ENCODE assay signal across 23 cellular contexts in the genomic region with DNA sequence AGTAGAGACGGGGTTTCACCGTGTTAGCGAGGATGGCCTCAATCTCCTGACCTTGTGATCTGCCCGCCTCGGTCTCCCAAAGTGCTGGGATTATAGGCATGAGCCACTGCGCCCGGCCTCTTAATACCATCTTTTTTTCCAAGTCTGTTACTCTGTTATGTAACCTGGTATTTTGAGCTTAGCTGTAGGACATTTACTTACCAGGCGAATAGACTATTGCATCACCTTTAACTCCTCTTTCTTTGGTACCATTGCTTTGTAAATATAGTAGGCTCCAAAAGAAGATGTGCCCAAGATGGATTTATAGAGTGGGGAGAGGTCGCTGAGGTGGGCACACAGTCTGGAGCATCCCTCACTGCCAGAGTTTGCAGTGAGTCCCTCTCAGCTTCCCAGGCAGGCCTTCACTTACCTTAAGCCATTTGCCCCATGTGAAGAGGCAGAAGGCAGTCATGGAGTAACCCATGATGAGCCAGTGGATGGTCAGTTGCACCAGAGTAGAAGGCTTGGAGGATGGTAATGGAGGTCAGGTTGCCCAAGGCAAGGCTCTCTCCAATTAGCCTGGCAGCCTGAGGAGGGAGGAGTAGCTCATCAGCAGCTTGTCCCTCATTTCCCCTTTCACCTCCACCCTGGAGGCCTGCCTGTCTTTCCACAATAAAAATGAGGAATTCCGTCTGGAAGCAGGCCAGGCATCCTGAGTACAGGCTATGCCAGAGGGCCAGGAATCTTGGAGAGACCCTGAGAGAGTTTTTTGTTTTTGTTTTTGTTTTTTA. TPM values are rescaled to one million over a fixed set of nuclear protein-coding genes. Genes with fewer than 3 reads are reported as not detected.
A peak's percentile ranks its signal among the peaks of the same experiment; 100 is the strongest.
DNase-seq lines count a peak whose midpoint lies in the region; ATAC-seq and TF ChIP-seq lines count a peak whose summit lies in the region.
"Had no signal": no experiment of that assay in that cellular context is flagged by ENCODE, and none has a peak within 500 bp of the region (broad histone marks: within the 10 kb centered on the region; RNA-seq: fewer than 3 reads in every experiment).

No MANE protein-coding gene starts in this region.

- H3K27ac ChIP-seq in KOPT-K1 (ENCODE audit: low read depth, low read length, poor library complexity, severe bottlenecking) = peak overlapping the region; percentile 61
- H3K27ac ChIP-seq: A549; BLaER1 treated with 17β-estradiol and CSF1 and Interleukin-3, amounts not matched to agents 10 nM and 100 nM; KMS-11; SJCRH30 had no signal

- no peaks in the 10 kb centered on the region for H3K36me3 ChIP-seq in KOPT-K1 (ENCODE audit: insufficient read depth, low read length)
- H3K36me3 ChIP-seq: BLaER1 treated with 17β-estradiol and CSF1 and Interleukin-3, amounts not matched to agents 10 nM and 100 nM; SJCRH30 had no signal

- H3K27ac Mint-ChIP-seq in WTC11 = no peak overlapping the region
- peak overlapping the region; percentile 28 for H3K27ac Mint-ChIP-seq in memory B cell
- H3K27ac Mint-ChIP-seq in activated CD8-positive, alpha-beta T cell treated with anti-CD3 and anti-CD28 coated beads for 36 hours = no peak overlapping the region
- H3K27ac Mint-ChIP-seq: CD4-positive, alpha-beta T cell had no signal

- H3K9me3 ChIP-seq in KOPT-K1 (ENCODE audit: insufficient read depth, low read length, poor library complexity, severe bottlenecking) = no peaks in the 10 kb centered on the region
- H3K9me3 ChIP-seq: A549, SJCRH30 had no signal

- intact Hi-C loops in activated CD8-positive, alpha-beta T cell treated with anti-CD3 and anti-CD28 coated beads for 36 hours (cut with micrococcal nuclease) = no loop called here

- H3K4me3 Mint-ChIP-seq in WTC11 (no peak overlapping the region), memory B cell (no peak overlapping the region)
- H3K4me3 Mint-ChIP-seq in activated CD8-positive, alpha-beta T cell treated with anti-CD3 and anti-CD28 coated beads for 36 hours = no peak overlapping the region
- H3K4me3 Mint-ChIP-seq: CD4-positive, alpha-beta T cell had no signal

- TF ChIP-seq CTCF in WTC11 (IDR thresholded peaks at IDR 0.05) (no peak), foreskin fibroblast (IDR thresholded peaks at IDR 0.05; ENCODE audit: low read depth, low read length) (no peak)
- no peak for TF ChIP-seq CTCF in activated CD8-positive, alpha-beta T cell treated with anti-CD3 and anti-CD28 coated beads for 36 hours (IDR thresholded peaks at IDR 0.05)

- ATAC-seq in WTC11 (no peak), memory B cell (ENCODE audit: low read depth) (no peak)
- no peak for ATAC-seq in activated CD8-positive, alpha-beta T cell treated with anti-CD3 and anti-CD28 coated beads for 36 hours
- ATAC-seq: A549, Right ventricle myocardium inferior, SK-N-SH treated with all-trans-retinoic acid at 6 μM for 48 hours had no signal

- DNase-seq in ELF-1 (ENCODE audit: low read depth, low spot score) = peak; percentile 69
- DNase-seq in WTC11 (ENCODE audit: low spot score) = no peak
- no peak for DNase-seq in memory B cell (ENCODE audit: low spot score in 2 of 2)
- no peak for DNase-seq in foreskin fibroblast
- no peak for DNase-seq in activated CD4-positive, alpha-beta T cell treated with anti-CD3 and anti-CD28 coated beads for 1 hour
- no peak for DNase-seq in activated CD8-positive, alpha-beta T cell treated with anti-CD3 and anti-CD28 coated beads for 36 hours
- DNase-seq: AML-193; CD4-positive, alpha-beta T cell; H7; NCI-H1092 treated with DMSO at 0.1 percent for 48 hours; NCI-H1436; NCI-H187 treated with DMSO at 0.1 percent for 48 hours; NCI-H2171 treated with DMSO at 0.1 percent for 48 hours; NCI-H345; NCI-H510A treated with DMSO at 0.1 percent for 48 hours; NCI-H748 treated with DMSO at 0.1 percent for 48 hours; SJCRH30 had no signal

- CTCF ChIA-PET in WTC11 (lab: Charles Lee) = no interaction called here
- CTCF ChIA-PET in activated CD8-positive, alpha-beta T cell treated with anti-CD3 and anti-CD28 coated beads for 36 hours (lab: Charles Lee) = no interaction called here

- H3K9me3 Mint-ChIP-seq in WTC11 (no peaks in the 10 kb centered on the region), memory B cell (no peaks in the 10 kb centered on the region)
- H3K9me3 Mint-ChIP-seq in activated CD8-positive, alpha-beta T cell treated with anti-CD3 and anti-CD28 coated beads for 36 hours = no peaks in the 10 kb centered on the region
- H3K9me3 Mint-ChIP-seq: CD4-positive, alpha-beta T cell had no signal

- H3K4me1 Mint-ChIP-seq in WTC11 = peaks cover 36% of the 10 kb centered on the region
- H3K4me1 Mint-ChIP-seq in memory B cell = no peaks in the 10 kb centered on the region
- no peaks in the 10 kb centered on the region for H3K4me1 Mint-ChIP-seq in activated CD8-positive, alpha-beta T cell treated with anti-CD3 and anti-CD28 coated beads for 36 hours (ENCODE audit: low read depth)

- POLR2A ChIA-PET in WTC11 (lab: Charles Lee) = interaction anchor here (0.6 kb wide), 1 partner anchor 59 kb away, joined by 5 read pairs; no protein-coding TSS in a partner anchor
- POLR2A ChIA-PET in activated CD8-positive, alpha-beta T cell treated with anti-CD3 and anti-CD28 coated beads for 36 hours (lab: Charles Lee) = no interaction called here

- no peak overlapping the region for H3K4me3 ChIP-seq in foreskin fibroblast (ENCODE audit: low read depth in 1 of 2, low read length in 2 of 2)
- H3K4me3 ChIP-seq: A549; BLaER1 treated with 17β-estradiol and CSF1 and Interleukin-3, amounts not matched to agents 10 nM and 100 nM; SJCRH30 had no signal

- H3K27me3 Mint-ChIP-seq in WTC11 (ENCODE audit: low read depth) (no peaks in the 10 kb centered on the region), memory B cell (peaks cover 5% of the 10 kb centered on the region)
- peaks cover 5% of the 10 kb centered on the region for H3K27me3 Mint-ChIP-seq in activated CD8-positive, alpha-beta T cell treated with anti-CD3 and anti-CD28 coated beads for 36 hours

- H3K36me3 Mint-ChIP-seq in WTC11 = no peaks in the 10 kb centered on the region
- H3K36me3 Mint-ChIP-seq in memory B cell = no peaks in the 10 kb centered on the region
- no peaks in the 10 kb centered on the region for H3K36me3 Mint-ChIP-seq in activated CD8-positive, alpha-beta T cell treated with anti-CD3 and anti-CD28 coated beads for 36 hours (ENCODE audit: low read depth)

TF ChIP-seq in WTC11, 78 proteins besides CTCF, POLR2A, EP300 and RAD21:
- TF ChIP-seq TEAD1 (CRISPR knock-in tag; IDR thresholded peaks at IDR 0.05) = no peak
- TF ChIP-seq, protein P1, sequence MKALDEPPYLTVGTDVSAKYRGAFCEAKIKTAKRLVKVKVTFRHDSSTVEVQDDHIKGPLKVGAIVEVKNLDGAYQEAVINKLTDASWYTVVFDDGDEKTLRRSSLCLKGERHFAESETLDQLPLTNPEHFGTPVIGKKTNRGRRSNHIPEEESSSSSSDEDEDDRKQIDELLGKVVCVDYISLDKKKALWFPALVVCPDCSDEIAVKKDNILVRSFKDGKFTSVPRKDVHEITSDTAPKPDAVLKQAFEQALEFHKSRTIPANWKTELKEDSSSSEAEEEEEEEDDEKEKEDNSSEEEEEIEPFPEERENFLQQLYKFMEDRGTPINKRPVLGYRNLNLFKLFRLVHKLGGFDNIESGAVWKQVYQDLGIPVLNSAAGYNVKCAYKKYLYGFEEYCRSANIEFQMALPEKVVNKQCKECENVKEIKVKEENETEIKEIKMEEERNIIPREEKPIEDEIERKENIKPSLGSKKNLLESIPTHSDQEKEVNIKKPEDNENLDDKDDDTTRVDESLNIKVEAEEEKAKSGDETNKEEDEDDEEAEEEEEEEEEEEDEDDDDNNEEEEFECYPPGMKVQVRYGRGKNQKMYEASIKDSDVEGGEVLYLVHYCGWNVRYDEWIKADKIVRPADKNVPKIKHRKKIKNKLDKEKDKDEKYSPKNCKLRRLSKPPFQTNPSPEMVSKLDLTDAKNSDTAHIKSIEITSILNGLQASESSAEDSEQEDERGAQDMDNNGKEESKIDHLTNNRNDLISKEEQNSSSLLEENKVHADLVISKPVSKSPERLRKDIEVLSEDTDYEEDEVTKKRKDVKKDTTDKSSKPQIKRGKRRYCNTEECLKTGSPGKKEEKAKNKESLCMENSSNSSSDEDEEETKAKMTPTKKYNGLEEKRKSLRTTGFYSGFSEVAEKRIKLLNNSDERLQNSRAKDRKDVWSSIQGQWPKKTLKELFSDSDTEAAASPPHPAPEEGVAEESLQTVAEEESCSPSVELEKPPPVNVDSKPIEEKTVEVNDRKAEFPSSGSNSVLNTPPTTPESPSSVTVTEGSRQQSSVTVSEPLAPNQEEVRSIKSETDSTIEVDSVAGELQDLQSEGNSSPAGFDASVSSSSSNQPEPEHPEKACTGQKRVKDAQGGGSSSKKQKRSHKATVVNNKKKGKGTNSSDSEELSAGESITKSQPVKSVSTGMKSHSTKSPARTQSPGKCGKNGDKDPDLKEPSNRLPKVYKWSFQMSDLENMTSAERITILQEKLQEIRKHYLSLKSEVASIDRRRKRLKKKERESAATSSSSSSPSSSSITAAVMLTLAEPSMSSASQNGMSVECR (CRISPR knock-in tag; IDR thresholded peaks at IDR 0.05; ENCODE audit: borderline replicate concordance) = no peak
- TF ChIP-seq CREM (CRISPR knock-in tag; IDR thresholded peaks at IDR 0.05) = no peak
- TF ChIP-seq NR1H2 (CRISPR knock-in tag; IDR thresholded peaks at IDR 0.05) = no peak
- 0 out of 2 replicates have a peak, but pooled peaks have one; percentile 33 for TF ChIP-seq GABPB1 (CRISPR knock-in tag; IDR thresholded peaks at IDR 0.05)

RNA-seq across cellular contexts. Expression of a gene that starts 9.6 kb away (rescaled TPM):
- 15.1 to 19.2 TPM (median 16.9 TPM) in 3 replicates for total RNA-seq in WTC11 (2021)
- 1 to 10 TPM; 5.6 to 7.1 TPM for total RNA-seq in activated CD8-positive, alpha-beta T cell treated with anti-CD3 and anti-CD28 coated beads for 36 hours
